In genomic region chr18:13294309-13294708, GRCh38 we compare ENCODE assay signal across 17 cellular contexts.
DNase-seq lines count a peak whose midpoint lies in the region; ATAC-seq and TF ChIP-seq lines count a peak whose summit lies in the region.
"Had no signal": no experiment of that assay in that cellular context is flagged by ENCODE, and none has a peak within 500 bp of the region (broad histone marks: within the 10 kb centered on the region; RNA-seq: fewer than 3 reads in every experiment).

No MANE protein-coding gene starts in this region.

- H3K4me3 Mint-ChIP-seq in activated T-cell treated with anti-CD3 and anti-CD28 coated beads, Interleukin-2, amount 50 U/mL, for 72 hours, result peak overlapping the region; percentile 30 to 53
- H3K4me3 Mint-ChIP-seq in neural crest cell, result no peak overlapping the region
- H3K4me3 Mint-ChIP-seq: CD4-positive, CD25-positive, alpha-beta regulatory T cell; GM23338 had no signal

- ATAC-seq in activated T-cell treated with anti-CD3 and anti-CD28 coated beads, Interleukin-2, amount 50 U/mL, for 72 hours (replicated peaks in 1 of 2), result peak in 1 of 2 donors; percentile 9
- ATAC-seq in GM19351 (IDR thresholded peaks at IDR 0.05; ENCODE audit: unreplicated experiment), result no peak
- ATAC-seq: GM23338 had no signal

- no peaks in the 10 kb centered on the region for H3K27me3 Mint-ChIP-seq in activated T-cell treated with anti-CD3 and anti-CD28 coated beads, Interleukin-2, amount 50 U/mL, for 72 hours (ENCODE audit: low read depth)
- H3K27me3 Mint-ChIP-seq in neural crest cell (ENCODE audit: low read depth), result no peaks in the 10 kb centered on the region
- H3K27me3 Mint-ChIP-seq: CD4-positive, CD25-positive, alpha-beta regulatory T cell had no signal

- peaks cover 79% of the 10 kb centered on the region for H3K4me1 Mint-ChIP-seq in activated T-cell treated with anti-CD3 and anti-CD28 coated beads, Interleukin-2, amount 50 U/mL, for 72 hours (ENCODE audit: low read depth)
- H3K4me1 Mint-ChIP-seq in neural crest cell, result peaks cover 19% of the 10 kb centered on the region

- H3K27me3 ChIP-seq in right atrium auricular region, result no peaks in the 10 kb centered on the region
- H3K27me3 ChIP-seq: BLaER1 treated with 17β-estradiol and CSF1 and Interleukin-3, amounts not matched to agents 10 nM and 100 nM had no signal

- H3K4me3 ChIP-seq in Jurkat, Clone E6-1 (ENCODE audit: low read length), result peak overlapping the region; percentile 33
- H3K4me3 ChIP-seq in right atrium auricular region, result no peak overlapping the region
- H3K4me3 ChIP-seq: BLaER1 treated with 17β-estradiol and CSF1 and Interleukin-3, amounts not matched to agents 10 nM and 100 nM; GM23338 had no signal

- H3K9me3 Mint-ChIP-seq in activated T-cell treated with anti-CD3 and anti-CD28 coated beads, Interleukin-2, amount 50 U/mL, for 72 hours, result no peaks in the 10 kb centered on the region
- no peaks in the 10 kb centered on the region for H3K9me3 Mint-ChIP-seq in neural crest cell
- H3K9me3 Mint-ChIP-seq: CD4-positive, CD25-positive, alpha-beta regulatory T cell; GM23338 had no signal

- no peak overlapping the region for H3K27ac ChIP-seq in right atrium auricular region
- H3K27ac ChIP-seq: BLaER1 treated with 17β-estradiol and CSF1 and Interleukin-3, amounts not matched to agents 10 nM and 100 nM; HL-60 had no signal

- H3K36me3 Mint-ChIP-seq in activated T-cell treated with anti-CD3 and anti-CD28 coated beads, Interleukin-2, amount 50 U/mL, for 72 hours (ENCODE audit: insufficient read depth in 2 of 2), result no peaks in the 10 kb centered on the region
- H3K36me3 Mint-ChIP-seq in neural crest cell (ENCODE audit: low read depth), result no peaks in the 10 kb centered on the region
- H3K36me3 Mint-ChIP-seq: CD4-positive, CD25-positive, alpha-beta regulatory T cell had no signal

- no peak for TF ChIP-seq CTCF in neural crest cell (conservative IDR thresholded peaks at IDR 0.05)
- TF ChIP-seq CTCF in right atrium auricular region (IDR thresholded peaks at IDR 0.05), result no peak

- no peaks in the 10 kb centered on the region for H3K9me3 ChIP-seq in right atrium auricular region
- H3K9me3 ChIP-seq: BLaER1 treated with 17β-estradiol and CSF1 and Interleukin-3, amounts not matched to agents 10 nM and 100 nM had no signal

- H3K36me3 ChIP-seq in right atrium auricular region, result no peaks in the 10 kb centered on the region

- H3K27ac Mint-ChIP-seq in activated T-cell treated with anti-CD3 and anti-CD28 coated beads, Interleukin-2, amount 50 U/mL, for 72 hours, result peak overlapping the region; percentile 40
- H3K27ac Mint-ChIP-seq in neural crest cell (ENCODE audit: unreplicated experiment), result peak overlapping the region; percentile 78
- H3K27ac Mint-ChIP-seq: CD4-positive, CD25-positive, alpha-beta regulatory T cell; GM23338 had no signal

- H3K4me1 ChIP-seq in right atrium auricular region, result peaks cover 0 to 7% of the 10 kb centered on the region in 2 donors

- no peak for DNase-seq in activated T-cell treated with anti-CD3 and anti-CD28 coated beads, Interleukin-2, amount 50 U/mL, for 72 hours
- DNase-seq in activated T-cell treated with anti-CD3 and anti-CD28 coated beads for 4 hours, result no peak
- peak; percentile 86 for DNase-seq in Jurkat, Clone E6-1 (ENCODE audit: low read depth, low spot score)
- DNase-seq in neural crest cell (ENCODE audit: low read depth, low spot score), result no peak
- no peak for DNase-seq in glomerular visceral epithelial cell (ENCODE audit: extremely low spot score)
- DNase-seq in right atrium auricular region (ENCODE audit: low spot score), result no peak
- DNase-seq: 8988T; AML-193; Calu3; CD4-positive, CD25-positive, alpha-beta regulatory T cell; DMS79 treated with DMSO at 0.1 percent for 48 hours; EL; H7 had no signal
